ENCODE assay signal across 1 cellular context in the genomic region with DNA sequence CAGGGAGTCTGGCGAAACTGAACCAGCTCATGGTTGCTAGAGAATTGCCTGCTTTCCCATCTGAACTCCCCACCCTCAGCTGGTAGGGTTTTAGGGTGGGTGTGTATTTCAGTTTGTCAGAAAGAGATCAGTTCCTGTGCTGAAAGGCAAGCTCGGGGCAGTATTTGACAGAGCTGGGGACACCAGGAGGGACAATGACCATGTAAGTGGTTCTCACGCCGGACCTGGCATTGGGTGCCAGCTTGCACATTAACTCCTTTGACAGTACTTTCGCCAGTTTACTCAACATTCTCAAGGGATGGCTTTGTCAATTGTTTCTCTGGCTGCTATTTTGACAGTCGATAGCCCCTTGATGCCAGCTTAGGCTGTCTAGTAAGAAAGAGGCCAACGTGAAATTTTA.
TF ChIP-seq lines count a peak whose summit lies in the region.

No MANE protein-coding gene starts in this region.

TF ChIP-seq in IMR-90, 13 proteins besides CTCF, POLR2A, EP300 and RAD21 (continued from another document):
- no peak for TF ChIP-seq BHLHE40 (IDR thresholded peaks at IDR 0.05; ENCODE audit: low read depth, low read length)
- no peak for TF ChIP-seq CHD1 (IDR thresholded peaks at IDR 0.05; ENCODE audit: low read depth, low read length)
- no peak for TF ChIP-seq RCOR1 (IDR thresholded peaks at IDR 0.05; ENCODE audit: insufficient replicate concordance, low read length)
- no peak for TF ChIP-seq SMC3 (IDR thresholded peaks at IDR 0.05; ENCODE audit: low read depth, low read length)
- TF ChIP-seq NFE2L2 (IDR thresholded peaks at IDR 0.05; ENCODE audit: low read depth, low read length), result no peak
- TF ChIP-seq, protein P1, sequence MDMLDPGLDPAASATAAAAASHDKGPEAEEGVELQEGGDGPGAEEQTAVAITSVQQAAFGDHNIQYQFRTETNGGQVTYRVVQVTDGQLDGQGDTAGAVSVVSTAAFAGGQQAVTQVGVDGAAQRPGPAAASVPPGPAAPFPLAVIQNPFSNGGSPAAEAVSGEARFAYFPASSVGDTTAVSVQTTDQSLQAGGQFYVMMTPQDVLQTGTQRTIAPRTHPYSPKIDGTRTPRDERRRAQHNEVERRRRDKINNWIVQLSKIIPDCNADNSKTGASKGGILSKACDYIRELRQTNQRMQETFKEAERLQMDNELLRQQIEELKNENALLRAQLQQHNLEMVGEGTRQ (IDR thresholded peaks at IDR 0.05; ENCODE audit: low read depth, low read length), result no peak
- no peak for TF ChIP-seq CEBPB (IDR thresholded peaks at IDR 0.05; ENCODE audit: low read depth, low read length)
- TF ChIP-seq MXI1 (IDR thresholded peaks at IDR 0.05; ENCODE audit: borderline replicate concordance, low read depth, low read length), result no peak
